ENCODE assay signal across 22 cellular contexts in genomic region chr5:57004800-57005199, GRCh38. TPM values are rescaled to one million over a fixed set of nuclear protein-coding genes. Genes with fewer than 3 reads are reported as not detected.
DNase-seq lines count a peak whose midpoint lies in the region; ATAC-seq and TF ChIP-seq lines count a peak whose summit lies in the region.
"Had no signal": no experiment of that assay in that cellular context is flagged by ENCODE, and none has a peak within 500 bp of the region (broad histone marks: within the 10 kb centered on the region; RNA-seq: fewer than 3 reads in every experiment).

No MANE protein-coding gene starts in this region.

- no peaks in the 10 kb centered on the region for H3K36me3 ChIP-seq in HEK293 (ENCODE audit: control insufficient read depth in 2 of 2, insufficient read depth in 1 of 2, low read length in 2 of 2)
- H3K36me3 ChIP-seq in esophagus squamous epithelium: no peaks in the 10 kb centered on the region
- H3K36me3 ChIP-seq: right atrium auricular region, uterus had no signal

- no peak for ATAC-seq in GM19351 (IDR thresholded peaks at IDR 0.05; ENCODE audit: unreplicated experiment)
- ATAC-seq in GM19328 (IDR thresholded peaks at IDR 0.05; ENCODE audit: unreplicated experiment): no peak
- ATAC-seq: activated CD8-positive, alpha-beta memory T cell treated with anti-CD3 and anti-CD28 coated beads, Interleukin-2, amount 10 ng/mL, durations not matched to agents 7 days and 5 days had no signal

- TF ChIP-seq CTCF in HEK293 (tag by site-specific recombination; IDR thresholded peaks at IDR 0.05) (no peak), esophagus squamous epithelium (IDR thresholded peaks at IDR 0.05) (no peak)

- intact Hi-C loops in esophagus squamous epithelium (cut with DNase I): no loop called here

- H3K27ac ChIP-seq in HEK293 (ENCODE audit: extremely low read depth, low read depth, low read length) (no peak overlapping the region), esophagus squamous epithelium (no peak overlapping the region)
- H3K27ac ChIP-seq: right atrium auricular region, uterus had no signal

- CTCF ChIA-PET in HEK293 (lab: Yijun Ruan, JAX): interaction anchor here (0.6 to 0.7 kb wide), 2 partner anchors 324 to 1695 kb away, joined by 3 to 4 read pairs; no protein-coding TSS in a partner anchor

- H3K4me1 ChIP-seq in HEK293 (ENCODE audit: control insufficient read depth, insufficient read depth, low read length): peaks cover 5% of the 10 kb centered on the region
- no peaks in the 10 kb centered on the region for H3K4me1 ChIP-seq in esophagus squamous epithelium
- H3K4me1 ChIP-seq: right atrium auricular region, uterus had no signal

- WGBS in esophagus squamous epithelium, 2 donors: 39 to 58% methylated on average over 5 of the region's 5 CpGs

- peaks cover 0 to 3% (median 0%) of the 10 kb centered on the region in 4 donors for H3K27me3 ChIP-seq in esophagus squamous epithelium
- H3K27me3 ChIP-seq: right atrium auricular region, uterus had no signal

- POLR2A ChIA-PET in HEK293 (lab: Yijun Ruan, JAX): interaction anchor here (1.6 kb wide), 1 partner anchor 54 kb away, joined by 3 read pairs; no protein-coding TSS in a partner anchor

- no peak for TF ChIP-seq POLR2A in esophagus squamous epithelium (IDR thresholded peaks at IDR 0.05)

- DNase-seq in 8988T (peak; percentile 5), SW480 (ENCODE audit: low spot score) (peak; percentile 71), kidney glomerular epithelial cell (lab: John Stamatoyannopoulos, UW) (peak; percentile 22), NCI-H2107 treated with DMSO at 0.1 percent for 48 hours (lab: John Stamatoyannopoulos, UW; ENCODE audit: unreplicated experiment) (no peak), esophagus squamous epithelium (lab: John Stamatoyannopoulos, UW) (no peak)
- DNase-seq: activated CD4-positive, alpha-beta T cell treated with anti-CD3 and anti-CD28 coated beads for 48 hours; activated CD8-positive, alpha-beta memory T cell treated with anti-CD3 and anti-CD28 coated beads, Interleukin-2, amount 10 ng/mL, durations not matched to agents 7 days and 5 days; DMS79; HCEC 1CT; MM.1S; NCI-H1436 treated with DMSO at 0.1 percent for 48 hours; NCI-H2171; NCI-H526 treated with DMSO at 0.1 percent for 48 hours; nucleus accumbens; Right ventricle myocardium superior; stimulated activated CD8-positive, alpha-beta memory T cell treated with anti-CD3 and anti-CD28 coated beads, Interleukin-4, amount 100 ng/mL, for 48 hours; T-helper 1 cell; uterus had no signal

- no peaks in the 10 kb centered on the region for H3K9me3 ChIP-seq in HEK293 (ENCODE audit: control insufficient read depth, insufficient read depth, low read depth, low read length)
- no peaks in the 10 kb centered on the region for H3K9me3 ChIP-seq in esophagus squamous epithelium
- H3K9me3 ChIP-seq: right atrium auricular region, uterus had no signal

- no peak overlapping the region for H3K4me3 ChIP-seq in HEK293 (ENCODE audit: low read depth, low read length)
- H3K4me3 ChIP-seq in esophagus squamous epithelium: no peak overlapping the region
- H3K4me3 ChIP-seq: right atrium auricular region, uterus had no signal

TF ChIP-seq in HEK293, 187 proteins besides CTCF, POLR2A, EP300 and RAD21:
- TF ChIP-seq PRDM1 (tag by site-specific recombination; IDR thresholded peaks at IDR 0.05): peak; percentile 85
- TF ChIP-seq SP3 (tag by site-specific recombination; IDR thresholded peaks at IDR 0.05): peak; percentile 26; the same call in 1 of the 2 replicates
- no peak for TF ChIP-seq ZNF610 (tag by site-specific recombination; IDR thresholded peaks at IDR 0.05; ENCODE audit: borderline replicate concordance)
- peak; percentile 86 for TF ChIP-seq BCL6B (tag by site-specific recombination; IDR thresholded peaks at IDR 0.05)

RNA-seq across cellular contexts. Expression of gene MIER3, which starts 52.9 kb away (rescaled TPM):
- 10 to 100 TPM; 13.0 to 26.1 (median 25.5) TPM for total RNA-seq in esophagus squamous epithelium

Comparison
In these comparisons a context has a peak if more than half of its experiments do, and no peak if none do; other contexts are left out.
1. DNase-seq: peak in 8988T (single experiment), SW480 (single experiment) and kidney glomerular epithelial cell (single experiment); none in NCI-H2107 treated with DMSO at 0.1 percent for 48 hours (single experiment) and esophagus squamous epithelium (single experiment).